Comparison of ENCODE assay signal across 26 cellular contexts in genomic region chr10:105197960-105198359, GRCh38.
"Had no signal": no experiment of that assay in that cellular context is flagged by ENCODE, and none has a peak within 500 bp of the region (broad histone marks: within the 10 kb centered on the region; RNA-seq: fewer than 3 reads in every experiment).

No MANE protein-coding gene starts in this region.

- DNase-seq: stimulated activated CD4-positive, alpha-beta T cell treated with anti-CD3 and anti-CD28 coated beads, Interleukin-2, amount 100 ng/mL, for 48 hours; stimulated activated CD4-positive, alpha-beta T cell treated with anti-CD3 and anti-CD28 coated beads, Interleukin-4, amount 100 ng/mL, for 1 hour; stimulated activated CD4-positive, alpha-beta T cell treated with anti-CD3 and anti-CD28 coated beads, Interleukin-4, amount 100 ng/mL, for 24 hours; stimulated activated CD4-positive, alpha-beta T cell treated with anti-CD3 and anti-CD28 coated beads, Interleukin-4, amount 100 ng/mL, for 4 hours; stimulated activated CD8-positive, alpha-beta memory T cell treated with anti-CD3 and anti-CD28 coated beads, Interleukin-4, amount 100 ng/mL, for 48 hours; stimulated activated naive B cell treated with anti-CD40 and anti-IgM and Interleukin-4, amounts not matched to agents 10 μg/mL and 1 μg/mL and 100 μg/mL, for 72 hours; stimulated activated naive CD4-positive, alpha-beta T cell; stimulated activated naive CD4-positive, alpha-beta T cell treated with Interleukin-2 at 50 U/mL for 16 hours; stimulated activated naive CD8-positive, alpha-beta T cell treated with anti-CD3 and anti-CD28 coated beads, Interleukin-15, amount 100 ng/mL, for 72 hours; stimulated activated naive CD8-positive, alpha-beta T cell treated with anti-CD3 and anti-CD28 coated beads, Interleukin-15, Interleukin-2, amounts not matched to agents 100 U/mL and 50 U/mL, for 24 hours; stomach; substantia nigra; testis; thyroid gland; tibial artery; transverse colon; upper lobe of left lung; upper lobe of right lung; uterus had no signal

- FAIRE-seq: urothelium cell line had no signal

- H3K4me1 ChIP-seq: stomach, suprapubic skin, testis, thyroid gland, tibial artery, tibial nerve, transverse colon, upper lobe of left lung, upper lobe of right lung, uterus, vagina had no signal

- H3K36me3 ChIP-seq: stomach, suprapubic skin, thoracic aorta, thyroid gland, tibial artery, tibial nerve, transverse colon, upper lobe of left lung, upper lobe of right lung, uterus, vagina had no signal

- H3K27ac ChIP-seq: stomach, suprapubic skin, testis, thoracic aorta, thyroid gland, tibial artery, tibial nerve, transverse colon, upper lobe of left lung, upper lobe of right lung, uterus, vagina had no signal

- H3K4me3 ChIP-seq: stomach, suprapubic skin, testis, thoracic aorta, thyroid gland, tibial artery, tibial nerve, transverse colon, upper lobe of left lung, upper lobe of right lung, uterus, vagina had no signal

- H3K27me3 ChIP-seq: stomach, suprapubic skin, testis, thyroid gland, tibial artery, tibial nerve, transverse colon, upper lobe of left lung, upper lobe of right lung, uterus, vagina had no signal

- H3K9me3 ChIP-seq: stomach, suprapubic skin, testis, thoracic aorta, thyroid gland, tibial artery, tibial nerve, transverse colon, upper lobe of left lung, upper lobe of right lung, uterus, vagina had no signal

- ATAC-seq: stimulated activated effector memory CD8-positive, alpha-beta T cell treated with anti-CD3 and anti-CD28 coated beads, Interleukin-12 subunit alpha, Interleukin-12 subunit beta, amount 100 ng/mL, for 72 hours; stimulated activated memory B cell treated with anti-CD40 and anti-IgM and Interleukin-4, amounts not matched to agents 10 μg/mL and 1 μg/mL and 100 μg/mL, for 72 hours; stimulated activated naive B cell treated with anti-CD40 and anti-IgM and Interleukin-4, amounts not matched to agents 10 μg/mL and 1 μg/mL and 100 μg/mL, for 72 hours; stimulated activated naive CD8-positive, alpha-beta T cell treated with anti-CD3 and anti-CD28 coated beads, Interleukin-15, amount 100 ng/mL, for 72 hours; stimulated activated naive CD8-positive, alpha-beta T cell treated with anti-CD3 and anti-CD28 coated beads, Interleukin-15, Interleukin-2, amounts not matched to agents 100 U/mL and 50 U/mL, for 24 hours; upper lobe of right lung had no signal
